ENCODE assay signal across 9 cellular contexts in genomic region chr12:122096591-122097149, GRCh38. TPM values are rescaled to one million over a fixed set of nuclear protein-coding genes. Genes with fewer than 3 reads are reported as not detected.
A peak's percentile ranks its signal among the peaks of the same experiment; 100 is the strongest.
DNase-seq lines count a peak whose midpoint lies in the region; ATAC-seq and TF ChIP-seq lines count a peak whose summit lies in the region.
"Had no signal": no experiment of that assay in that cellular context is flagged by ENCODE, and none has a peak within 500 bp of the region (broad histone marks: within the 10 kb centered on the region; RNA-seq: fewer than 3 reads in every experiment).

No MANE protein-coding gene starts in this region.

- DNase-seq in DMS53 (lab: John Stamatoyannopoulos, UW) = peak; percentile 22
- DNase-seq in DMS53 treated with DMSO at 0.1 percent for 48 hours (lab: John Stamatoyannopoulos, UW; ENCODE audit: unreplicated experiment) = no peak
- peak; percentile 96 for DNase-seq in mammary epithelial cell
- no peak for DNase-seq in left lung
- peak; percentile 42 for DNase-seq in superior temporal gyrus (ENCODE audit: extremely low spot score)
- DNase-seq in DMS153 (lab: John Stamatoyannopoulos, UW) = no peak
- DNase-seq: NCI-H187 had no signal

- H3K4me1 ChIP-seq in mammary epithelial cell (ENCODE audit: insufficient read depth, low read length) (peaks cover 53% of the 10 kb centered on the region), left lung (peaks cover 37 to 66% of the 10 kb centered on the region in 2 donors)

- H3K27ac ChIP-seq in mammary epithelial cell (ENCODE audit: insufficient read depth, low read depth, low read length) (peak overlapping the region; percentile 85), left lung (peak overlapping the region; percentile 67 to 78)

- peaks cover 88% of the 10 kb centered on the region for H3K79me2 ChIP-seq in mammary epithelial cell (ENCODE audit: insufficient read depth, low read length)

- H3K9me3 ChIP-seq in mammary epithelial cell (replicated peaks; ENCODE audit: insufficient read depth, low read length) (no peaks in the 10 kb centered on the region), left lung (no peaks in the 10 kb centered on the region)

- dilution Hi-C loops in mammary epithelial cell (cut with HindIII; ENCODE audit: low sequenced_read_pairs) = loop anchor here (5.0 kb wide), 1 partner anchor 104 kb away; no protein-coding TSS in a partner anchor

- intact Hi-C loops in mammary epithelial cell (cut with micrococcal nuclease) (loop anchor here (1.0 kb wide), 3 partner anchors 15 to 42 kb away; no protein-coding TSS in a partner anchor), left lung (cut with DNase I) (no loop called here)

- peak overlapping the region; percentile 57 for H2AFZ ChIP-seq in mammary epithelial cell (ENCODE audit: low read depth, low read length)

- TF ChIP-seq CTCF in mammary epithelial cell (conservative IDR thresholded peaks at IDR 0.05 in 1 of 2, IDR thresholded peaks at IDR 0.05 in 1 of 2; ENCODE audit: extremely low read depth in 1 of 2, insufficient read depth in 1 of 2, low read depth in 1 of 2, low read length in 2 of 2) (peak in 1 of 2 donors; percentile 10), left lung (IDR thresholded peaks at IDR 0.05) (no peak)

- H3K4me3 ChIP-seq in mammary epithelial cell (replicated peaks in 1 of 3; ENCODE audit: insufficient read depth in 1 of 3, low read depth in 2 of 3, low read length in 3 of 3) (peak overlapping the region; percentile 40 to 58 (median 42)), left lung (no peak overlapping the region)

- in situ Hi-C loops in mammary epithelial cell (cut with MboI; ENCODE audit: low sequenced_read_pairs in 2 of 2) = no loop called here

- peak overlapping the region; percentile 99 for H3K4me2 ChIP-seq in mammary epithelial cell (ENCODE audit: insufficient read depth, low read depth, low read length)

- no peak for ATAC-seq in left lung
- no peak for ATAC-seq in HG02970 (IDR thresholded peaks at IDR 0.05; ENCODE audit: low FRiP score, unreplicated experiment)
- no peak for ATAC-seq in HG03108 (IDR thresholded peaks at IDR 0.05; ENCODE audit: unreplicated experiment)

- no peaks in the 10 kb centered on the region for H3K27me3 ChIP-seq in mammary epithelial cell (ENCODE audit: insufficient read depth, low read length)
- no peaks in the 10 kb centered on the region for H3K27me3 ChIP-seq in left lung

- WGBS in mammary epithelial cell (ENCODE audit: low coverage, missing lambda C conversion rate) = under 1% methylated on average over 17 of the region's 20 CpGs

- peak overlapping the region; percentile 53 for H3K9ac ChIP-seq in mammary epithelial cell (ENCODE audit: insufficient read depth, low read length)

- no TSS peak for BruUV-seq in mammary epithelial cell (replicated peaks; lab: Mats Ljungman, UMichigan)

- CTCF ChIA-PET in mammary epithelial cell (lab: Charles Lee; ENCODE audit: low non-redundant PET) = interaction anchor here (0.7 kb wide), 1 partner anchor 18 kb away, joined by 5 read pairs; no protein-coding TSS in a partner anchor

- H3K36me3 ChIP-seq in mammary epithelial cell (ENCODE audit: insufficient read depth, low read length) = no peaks in the 10 kb centered on the region
- no peaks in the 10 kb centered on the region for H3K36me3 ChIP-seq in left lung

- H4K20me1 ChIP-seq in mammary epithelial cell (ENCODE audit: insufficient read depth, low read length) = no peaks in the 10 kb centered on the region

RNA-seq across cellular contexts. Expression of gene MLXIP, which starts 18.1 kb away (rescaled TPM):
- 10 to 100 TPM; 17.7 to 53.6 TPM for total RNA-seq in mammary epithelial cell
- 14.3 TPM for polyA plus RNA-seq in mammary epithelial cell
- polyA minus RNA-seq in mammary epithelial cell = 50.3 TPM
- 10 to 100 TPM; 48.1 to 62.6 TPM for total RNA-seq in left lung

Comparison
In these comparisons a context has a peak if more than half of its experiments do, and no peak if none do; other contexts are left out.
1. DNase-seq: peak in DMS53 (single experiment), mammary epithelial cell (single experiment) and superior temporal gyrus (single experiment); none in DMS53 treated with DMSO at 0.1 percent for 48 hours (single experiment), left lung (0 of 2) and DMS153 (single experiment).
2. H3K4me3 ChIP-seq: peak in mammary epithelial cell (3 of 3); none in left lung (0 of 2).